Comparison of ENCODE assay signal across 8 cellular contexts in genomic region chr12:104494137-104494815, GRCh38. TPM values are rescaled to one million over a fixed set of nuclear protein-coding genes. Genes with fewer than 3 reads are reported as not detected.
DNase-seq lines count a peak whose midpoint lies in the region; ATAC-seq and TF ChIP-seq lines count a peak whose summit lies in the region.

No MANE protein-coding gene starts in this region.

- CTCF ChIA-PET in activated CD4-positive, alpha-beta memory T cell treated with anti-CD3 and anti-CD28 coated beads, Interleukin-2, amount 10 ng/mL, durations not matched to agents 7 days and 5 days (lab: Charles Lee): interaction anchor here (0.7 to 3.0 kb wide), 8 partner anchors 16 to 112 kb away, joined by 3 to 13 read pairs (median 6); partner anchors contain the start of gene CHST11

- POLR2A ChIA-PET in activated CD4-positive, alpha-beta memory T cell treated with anti-CD3 and anti-CD28 coated beads, Interleukin-2, amount 10 ng/mL, durations not matched to agents 7 days and 5 days (lab: Charles Lee): interaction anchor here (0.7 to 4.3 kb wide), 20 partner anchors 9 to 201 kb away, joined by 3 to 91 read pairs (median 4); no protein-coding TSS in a partner anchor

- H3K36me3 Mint-ChIP-seq in activated CD4-positive, alpha-beta memory T cell treated with anti-CD3 and anti-CD28 coated beads, Interleukin-2, amount 10 ng/mL, durations not matched to agents 7 days and 5 days (ENCODE audit: low read depth): peaks cover 62% of the 10 kb centered on the region

- peaks cover 93% of the 10 kb centered on the region for H3K4me1 Mint-ChIP-seq in activated CD4-positive, alpha-beta memory T cell treated with anti-CD3 and anti-CD28 coated beads, Interleukin-2, amount 10 ng/mL, durations not matched to agents 7 days and 5 days

- H3K27me3 Mint-ChIP-seq in activated CD4-positive, alpha-beta memory T cell treated with anti-CD3 and anti-CD28 coated beads, Interleukin-2, amount 10 ng/mL, durations not matched to agents 7 days and 5 days: no peaks in the 10 kb centered on the region

- DNase-seq in activated CD4-positive, alpha-beta memory T cell treated with anti-CD3 and anti-CD28 coated beads, Interleukin-2, amount 10 ng/mL, durations not matched to agents 7 days and 5 days: peak; percentile 69
- peak; percentile 19 for DNase-seq in foreskin melanocyte
- peak; percentile 65 to 74 (median 71) for DNase-seq in stimulated activated CD4-positive, alpha-beta T cell treated with anti-CD3 and anti-CD28 coated beads, TNF-alpha, amount 100 ng/mL, for 48 hours (ENCODE audit: low read depth in 3 of 3)
- DNase-seq in NCI-H146 treated with DMSO at 0.1 percent for 48 hours (lab: John Stamatoyannopoulos, UW; ENCODE audit: unreplicated experiment): no peak
- DNase-seq in DMS114 treated with DMSO at 0.1 percent for 48 hours (lab: John Stamatoyannopoulos, UW; ENCODE audit: unreplicated experiment): no peak
- DNase-seq in cerebellum (ENCODE audit: low spot score): no peak

- peak overlapping the region; percentile 91 for H3K27ac Mint-ChIP-seq in activated CD4-positive, alpha-beta memory T cell treated with anti-CD3 and anti-CD28 coated beads, Interleukin-2, amount 10 ng/mL, durations not matched to agents 7 days and 5 days

- ATAC-seq in HG02759 (IDR thresholded peaks at IDR 0.05; ENCODE audit: unreplicated experiment) (peak; percentile 56), SK-N-SH treated with all-trans-retinoic acid at 6 μM for 48 hours (no peak)

- no peaks in the 10 kb centered on the region for H3K9me3 Mint-ChIP-seq in activated CD4-positive, alpha-beta memory T cell treated with anti-CD3 and anti-CD28 coated beads, Interleukin-2, amount 10 ng/mL, durations not matched to agents 7 days and 5 days

- H3K4me3 Mint-ChIP-seq in activated CD4-positive, alpha-beta memory T cell treated with anti-CD3 and anti-CD28 coated beads, Interleukin-2, amount 10 ng/mL, durations not matched to agents 7 days and 5 days: peak overlapping the region; percentile 64

TF ChIP-seq in SK-N-SH treated with all-trans-retinoic acid at 6 μM for 48 hours, 23 proteins besides CTCF, POLR2A, EP300 and RAD21:
- TF ChIP-seq, protein P1, sequence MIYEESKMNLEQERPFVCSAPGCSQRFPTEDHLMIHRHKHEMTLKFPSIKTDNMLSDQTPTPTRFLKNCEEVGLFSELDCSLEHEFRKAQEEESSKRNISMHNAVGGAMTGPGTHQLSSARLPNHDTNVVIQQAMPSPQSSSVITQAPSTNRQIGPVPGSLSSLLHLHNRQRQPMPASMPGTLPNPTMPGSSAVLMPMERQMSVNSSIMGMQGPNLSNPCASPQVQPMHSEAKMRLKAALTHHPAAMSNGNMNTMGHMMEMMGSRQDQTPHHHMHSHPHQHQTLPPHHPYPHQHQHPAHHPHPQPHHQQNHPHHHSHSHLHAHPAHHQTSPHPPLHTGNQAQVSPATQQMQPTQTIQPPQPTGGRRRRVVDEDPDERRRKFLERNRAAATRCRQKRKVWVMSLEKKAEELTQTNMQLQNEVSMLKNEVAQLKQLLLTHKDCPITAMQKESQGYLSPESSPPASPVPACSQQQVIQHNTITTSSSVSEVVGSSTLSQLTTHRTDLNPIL (CRISPR knock-in tag; IDR thresholded peaks at IDR 0.05; ENCODE audit: low read depth): no peak
- TF ChIP-seq TSHZ2 (CRISPR knock-in tag; IDR thresholded peaks at IDR 0.05) (no peak), SNAI2 (CRISPR knock-in tag; IDR thresholded peaks at IDR 0.05) (no peak), PPARA (CRISPR knock-in tag; IDR thresholded peaks at IDR 0.05; ENCODE audit: borderline replicate concordance) (no peak), TOX (CRISPR knock-in tag; IDR thresholded peaks at IDR 0.05; ENCODE audit: borderline replicate concordance) (no peak), OSR1 (CRISPR knock-in tag; IDR thresholded peaks at IDR 0.05) (no peak), ZNF8 (CRISPR knock-in tag; IDR thresholded peaks at IDR 0.05) (no peak), ARNTL (CRISPR knock-in tag; IDR thresholded peaks at IDR 0.05; ENCODE audit: borderline replicate concordance, low read depth) (no peak), ZC3H10 (CRISPR knock-in tag; IDR thresholded peaks at IDR 0.05) (no peak)

RNA-seq across cellular contexts. Expression of gene CHST11, which starts 37.5 kb away (rescaled TPM):
- total RNA-seq in activated CD4-positive, alpha-beta memory T cell treated with anti-CD3 and anti-CD28 coated beads, Interleukin-2, amount 10 ng/mL, durations not matched to agents 7 days and 5 days: 100 to 1,000 TPM; 124 to 125 TPM
- 27.9 TPM for total RNA-seq in cerebellum

Comparison
In these comparisons a context has a peak if more than half of its experiments do, and no peak if none do; other contexts are left out.
1. DNase-seq: peak in activated CD4-positive, alpha-beta memory T cell treated with anti-CD3 and anti-CD28 coated beads, Interleukin-2, amount 10 ng/mL, durations not matched to agents 7 days and 5 days (single experiment), foreskin melanocyte (single experiment) and stimulated activated CD4-positive, alpha-beta T cell treated with anti-CD3 and anti-CD28 coated beads, TNF-alpha, amount 100 ng/mL, for 48 hours (3 of 3); none in NCI-H146 treated with DMSO at 0.1 percent for 48 hours (single experiment), DMS114 treated with DMSO at 0.1 percent for 48 hours (single experiment) and cerebellum (single experiment).